Comparison of ENCODE assay signal across 8 cellular contexts in genomic region chr9:96137666-96138429, GRCh38.
A peak's percentile ranks its signal among the peaks of the same experiment; 100 is the strongest.
DNase-seq lines count a peak whose midpoint lies in the region; ATAC-seq, FAIRE-seq and TF ChIP-seq lines count a peak whose summit lies in the region.

No MANE protein-coding gene starts in this region.

- no peak overlapping the region for H2AFZ ChIP-seq in H1 (ENCODE audit: low read length)

- peak overlapping the region; percentile 34 for H3K4ac ChIP-seq in H1 (replicated peaks; ENCODE audit: insufficient read length, low read depth, low read length)

- no peaks in the 10 kb centered on the region; the same call in 1 of the 2 replicates for H3K23me2 ChIP-seq in H1 (ENCODE audit: low read depth, low read length)

- peaks cover 8 to 25% (median 14%) of the 10 kb centered on the region in 4 experiments for H3K4me1 ChIP-seq in H1 (replicated peaks in 1 of 4; ENCODE audit: control insufficient read depth in 3 of 4, insufficient read depth in 4 of 4, low read length in 3 of 4)
- H3K4me1 ChIP-seq in suprapubic skin = peaks cover 29% of the 10 kb centered on the region

- no peak for TF ChIP-seq RAD21 in H1 (IDR thresholded peaks at IDR 0.05 in 1 of 2, conservative IDR thresholded peaks at IDR 0.05 in 1 of 2; ENCODE audit: low read depth in 2 of 2, low read length in 2 of 2)

- H3K9me3 ChIP-seq in H1 (ENCODE audit: insufficient read depth in 2 of 2, low read depth in 1 of 2, low read length in 1 of 2) (no peaks in the 10 kb centered on the region), suprapubic skin (no peaks in the 10 kb centered on the region)

- 0 out of 2 replicates have a peak overlapping the region, but pooled peaks have one; percentile 17 for H2BK20ac ChIP-seq in H1 (ENCODE audit: low read length)

- TF ChIP-seq CTCF in H1 (IDR thresholded peaks at IDR 0.05; ENCODE audit: control extremely low read depth in 1 of 3, insufficient read depth in 1 of 3, low read depth in 1 of 3, low read length in 3 of 3) (no peak), suprapubic skin (IDR thresholded peaks at IDR 0.05) (no peak)

- CTCF ChIA-PET in H1 (lab: Charles Lee; ENCODE audit: partially characterized antibody) = interaction anchor here (0.9 kb wide), 1 partner anchor 49 kb away, joined by 3 read pairs; no protein-coding TSS in a partner anchor

- H2BK5ac ChIP-seq in H1 (ENCODE audit: low read depth, low read length) = no peak overlapping the region; the same call in 1 of the 2 replicates

- POLR2A ChIA-PET in H1 (lab: Charles Lee; ENCODE audit: partially characterized antibody) = interaction anchor here (0.8 kb wide), 1 partner anchor 9 kb away, joined by 3 read pairs; no protein-coding TSS in a partner anchor

- FAIRE-seq in H1 (lab: Jason Lieb, UNC) = no peak

- H3K56ac ChIP-seq in H1 (replicated peaks; ENCODE audit: insufficient read length, low read depth, low read length) = no peak overlapping the region

- H4K8ac ChIP-seq in H1 (ENCODE audit: extremely low read depth, insufficient read depth, low read length) = no peak overlapping the region; the same call in 1 of the 2 replicates

- TF ChIP-seq EP300 in H1 (IDR thresholded peaks at IDR 0.05; ENCODE audit: borderline replicate concordance in 1 of 2, low read depth in 2 of 2, low read length in 2 of 2) (no peak), suprapubic skin (IDR thresholded peaks at IDR 0.05) (no peak)

- DNase-seq in H1 (ENCODE audit: low read depth in 1 of 2, low spot score in 2 of 2) = no peak
- DNase-seq in suprapubic skin (ENCODE audit: low spot score in 2 of 2) = no peak
- DNase-seq in SHP77 (lab: John Stamatoyannopoulos, UW) = no peak
- DNase-seq in COLO668 (lab: John Stamatoyannopoulos, UW; ENCODE audit: unreplicated experiment) = no peak
- DNase-seq in HT-29 (ENCODE audit: low spot score) = no peak
- no peak for DNase-seq in OCI-M2 (lab: John Stamatoyannopoulos, UW; ENCODE audit: unreplicated experiment)

- 75% methylated on average over 6 of the region's 6 CpGs; no CpG with 5 or more reads in 1 of the 2 experiments for WGBS in H1 (ENCODE audit: extremely low coverage in 1 of 2, insufficient coverage in 1 of 2, insufficient read length in 1 of 2, insufficient replicate concordance in 2 of 2, low coverage in 1 of 2, low lambda C conversion rate in 2 of 2, missing lambda C conversion rate in 1 of 2), 2 experiments
- WGBS in suprapubic skin = 59% methylated on average over 6 of the region's 6 CpGs

- H3K23ac ChIP-seq in H1 (ENCODE audit: insufficient read length) = no peak overlapping the region

- H3K4me2 ChIP-seq in H1 (ENCODE audit: insufficient read depth in 1 of 2, low read depth in 2 of 2, low read length in 2 of 2) = 0 out of 4 replicates have a peak overlapping the region, but pooled peaks of 1 of the 2 experiments have one; percentile 7

- H3K4me3 ChIP-seq in H1 (ENCODE audit: extremely low read depth in 1 of 4, insufficient read depth in 2 of 4, low read depth in 3 of 4, low read length in 4 of 4) = no peak overlapping the region
- H3K4me3 ChIP-seq in suprapubic skin = peak overlapping the region; percentile 18

- no peak overlapping the region for H3K18ac ChIP-seq in H1 (ENCODE audit: extremely low read depth, low read length)

- no peak overlapping the region for H2AK5ac ChIP-seq in H1 (ENCODE audit: low read depth, low read length)

- no peak overlapping the region for H4K91ac ChIP-seq in H1 (replicated peaks; ENCODE audit: insufficient read length, low read length)

- no peaks in the 10 kb centered on the region for H4K20me1 ChIP-seq in H1 (replicated peaks in 1 of 2; ENCODE audit: control insufficient read depth in 1 of 2, insufficient read depth in 2 of 2, low read length in 2 of 2)

- no peak overlapping the region for H3K9ac ChIP-seq in H1 (replicated peaks in 1 of 4; ENCODE audit: extremely low read depth in 1 of 4, low read depth in 3 of 4, low read length in 3 of 4)

- no peak overlapping the region for H4K5ac ChIP-seq in H1 (ENCODE audit: insufficient read length, low read depth, low read length)

- no peak for TF ChIP-seq POLR2A in H1 (IDR thresholded peaks at IDR 0.05; ENCODE audit: control extremely low read depth in 1 of 2, low read depth in 2 of 2, low read length in 2 of 2)
- no peak for TF ChIP-seq POLR2A in suprapubic skin (IDR thresholded peaks at IDR 0.05)

- H2BK12ac ChIP-seq in H1 (ENCODE audit: low read depth, low read length) = no peak overlapping the region

- peak; percentile 45 for ATAC-seq in GM19455 (IDR thresholded peaks at IDR 0.05; ENCODE audit: unreplicated experiment)
- ATAC-seq in HG03196 (IDR thresholded peaks at IDR 0.05; ENCODE audit: unreplicated experiment) = peak; percentile 10

- H3K79me2 ChIP-seq in H1 (ENCODE audit: control insufficient read depth in 1 of 2, insufficient read depth in 2 of 2, low read length in 2 of 2) = no peaks in the 10 kb centered on the region

- H3K27me3 ChIP-seq in H1 (replicated peaks in 1 of 4; ENCODE audit: control insufficient read depth in 3 of 4, extremely low read depth in 1 of 4, insufficient read depth in 3 of 4, low read length in 3 of 4) (peaks cover 0 to 2% (median 0%) of the 10 kb centered on the region in 4 experiments; a peak in 2 of 7 replicates), suprapubic skin (peaks cover 5% of the 10 kb centered on the region)

- no peak overlapping the region for H2BK15ac ChIP-seq in H1 (ENCODE audit: low read length)

- H3K14ac ChIP-seq in H1 (ENCODE audit: insufficient read length) = no peak overlapping the region

- H2BK120ac ChIP-seq in H1 (replicated peaks; ENCODE audit: low read depth, low read length) = no peak overlapping the region

- H3K36me3 ChIP-seq in H1 (ENCODE audit: control insufficient read depth in 2 of 4, insufficient read depth in 4 of 4, low read length in 3 of 4) = no peaks in the 10 kb centered on the region
- no peaks in the 10 kb centered on the region for H3K36me3 ChIP-seq in suprapubic skin

- no peaks in the 10 kb centered on the region for H3K79me1 ChIP-seq in H1 (ENCODE audit: low read depth, low read length)

- H3K27ac ChIP-seq in H1 (ENCODE audit: low read depth, low read length) = no peak overlapping the region
- no peak overlapping the region for H3K27ac ChIP-seq in suprapubic skin

TF ChIP-seq in H1, 55 proteins besides CTCF, POLR2A, EP300 and RAD21 (continues in another document):
- TF ChIP-seq RXRA (IDR thresholded peaks at IDR 0.05; ENCODE audit: insufficient read depth, low read depth, low read length) = no peak
- TF ChIP-seq ASH2L (IDR thresholded peaks at IDR 0.05; ENCODE audit: low read length) = no peak
- TF ChIP-seq KDM4A (IDR thresholded peaks at IDR 0.05; ENCODE audit: low read depth, low read length, severe bottlenecking) = no peak
